15 cellular contexts compared by ENCODE assay signal in the genomic region with DNA sequence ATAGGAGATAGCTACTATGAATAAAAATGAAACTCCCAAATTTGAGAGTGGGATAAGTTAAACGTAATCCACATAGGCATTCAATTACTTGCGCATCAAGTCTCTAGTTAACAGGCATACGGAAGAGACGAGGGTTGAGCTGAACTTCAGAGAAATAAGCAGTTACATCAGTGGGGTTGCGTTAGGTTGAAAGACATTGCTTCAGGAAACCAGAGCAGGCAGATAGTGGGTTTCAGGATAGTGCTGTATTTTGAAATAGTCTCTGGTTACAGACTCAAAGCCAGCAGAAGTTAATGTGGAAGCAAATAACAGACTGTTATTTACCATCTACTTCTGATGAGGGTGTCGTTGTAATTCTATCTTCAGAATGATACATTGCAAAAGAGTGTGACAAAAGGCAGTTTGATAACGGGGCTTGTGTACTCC.
DNase-seq lines count a peak whose midpoint lies in the region; ATAC-seq and TF ChIP-seq lines count a peak whose summit lies in the region.
"Had no signal": no experiment of that assay in that cellular context is flagged by ENCODE, and none has a peak within 500 bp of the region (broad histone marks: within the 10 kb centered on the region; RNA-seq: fewer than 3 reads in every experiment).

No MANE protein-coding gene starts in this region.

- 63 to 75% methylated on average over 7 of the region's 7 CpGs for WGBS in esophagus squamous epithelium, 2 donors

- H3K27me3 ChIP-seq in esophagus squamous epithelium, result no peaks in the 10 kb centered on the region
- H3K27me3 ChIP-seq: BLaER1, esophagus muscularis mucosa had no signal

- peak; percentile 31 for DNase-seq in DMS 273 treated with DMSO at 0.1 percent for 48 hours (lab: John Stamatoyannopoulos, UW)
- DNase-seq in NB4 (ENCODE audit: low read depth), result peak; percentile 86
- DNase-seq in esophagus squamous epithelium (lab: John Stamatoyannopoulos, UW), result no peak
- no peak for DNase-seq in iPS-NIHi7 (ENCODE audit: extremely low spot score)
- DNase-seq in activated CD4-positive, alpha-beta T cell treated with anti-CD3 and anti-CD28 coated beads, Interleukin-2, amount 10 ng/mL, durations not matched to agents 7 days and 5 days, result no peak
- no peak for DNase-seq in COLO829 (ENCODE audit: low spot score)
- DNase-seq: activated CD4-positive, alpha-beta memory T cell treated with anti-CD3 and anti-CD28 coated beads, Interleukin-2, amount 10 ng/mL, durations not matched to agents 7 days and 5 days; amniotic stem cell; DND-41; NCI-H2081 treated with DMSO at 0.1 percent for 48 hours had no signal

- H3K27ac Mint-ChIP-seq in nephron, result peak overlapping the region; percentile 37 to 82 (median 52)
- H3K27ac Mint-ChIP-seq in activated CD4-positive, alpha-beta T cell treated with anti-CD3 and anti-CD28 coated beads, Interleukin-2, amount 10 ng/mL, durations not matched to agents 7 days and 5 days, result no peak overlapping the region
- H3K27ac Mint-ChIP-seq: activated CD4-positive, alpha-beta memory T cell treated with anti-CD3 and anti-CD28 coated beads, Interleukin-2, amount 10 ng/mL, durations not matched to agents 7 days and 5 days; activated T-helper 1 cell treated with anti-CD3 and anti-CD28 coated beads, Interleukin-12 subunit alpha, Interleukin-12 subunit beta, Interleukin-2, Interleukin-4 antibody, amounts not matched to agents 30 ng/mL and 10 ng/mL and 1 ng/mL, durations not matched to agents 14 hours and 24 hours and 36 hours had no signal

- H3K9me3 Mint-ChIP-seq in nephron, result no peaks in the 10 kb centered on the region
- no peaks in the 10 kb centered on the region for H3K9me3 Mint-ChIP-seq in activated CD4-positive, alpha-beta T cell treated with anti-CD3 and anti-CD28 coated beads, Interleukin-2, amount 10 ng/mL, durations not matched to agents 7 days and 5 days
- H3K9me3 Mint-ChIP-seq: activated CD4-positive, alpha-beta memory T cell treated with anti-CD3 and anti-CD28 coated beads, Interleukin-2, amount 10 ng/mL, durations not matched to agents 7 days and 5 days; activated T-helper 1 cell treated with anti-CD3 and anti-CD28 coated beads, Interleukin-12 subunit alpha, Interleukin-12 subunit beta, Interleukin-2, Interleukin-4 antibody, amounts not matched to agents 30 ng/mL and 10 ng/mL and 1 ng/mL, durations not matched to agents 14 hours and 24 hours and 36 hours had no signal

- H3K4me3 ChIP-seq in NB4 (ENCODE audit: low read depth, low read length), result no peak overlapping the region
- H3K4me3 ChIP-seq in esophagus squamous epithelium, result peak overlapping the region in 1 of 4 donors; percentile 19
- H3K4me3 ChIP-seq: BLaER1, esophagus muscularis mucosa had no signal

- ATAC-seq in HG03521 (IDR thresholded peaks at IDR 0.05; ENCODE audit: unreplicated experiment), result no peak

- H3K27me3 Mint-ChIP-seq in nephron (ENCODE audit: low read depth), result no peaks in the 10 kb centered on the region
- H3K27me3 Mint-ChIP-seq in activated CD4-positive, alpha-beta T cell treated with anti-CD3 and anti-CD28 coated beads, Interleukin-2, amount 10 ng/mL, durations not matched to agents 7 days and 5 days, result peaks cover 20% of the 10 kb centered on the region

- H3K4me1 Mint-ChIP-seq in nephron, result peaks cover 63% of the 10 kb centered on the region
- no peaks in the 10 kb centered on the region for H3K4me1 Mint-ChIP-seq in activated CD4-positive, alpha-beta T cell treated with anti-CD3 and anti-CD28 coated beads, Interleukin-2, amount 10 ng/mL, durations not matched to agents 7 days and 5 days
- H3K4me1 Mint-ChIP-seq: activated CD4-positive, alpha-beta memory T cell treated with anti-CD3 and anti-CD28 coated beads, Interleukin-2, amount 10 ng/mL, durations not matched to agents 7 days and 5 days had no signal

- H3K36me3 ChIP-seq in esophagus squamous epithelium, result no peaks in the 10 kb centered on the region
- H3K36me3 ChIP-seq: BLaER1, esophagus muscularis mucosa had no signal

- TF ChIP-seq POLR2A in NB4 (IDR thresholded peaks at IDR 0.05; ENCODE audit: extremely low read depth, insufficient read length) (no peak), esophagus squamous epithelium (IDR thresholded peaks at IDR 0.05) (no peak)

- H3K4me3 Mint-ChIP-seq in nephron, result peak overlapping the region in 1 of 3 experiments; percentile 33
- no peak overlapping the region for H3K4me3 Mint-ChIP-seq in activated CD4-positive, alpha-beta T cell treated with anti-CD3 and anti-CD28 coated beads, Interleukin-2, amount 10 ng/mL, durations not matched to agents 7 days and 5 days
- H3K4me3 Mint-ChIP-seq: activated CD4-positive, alpha-beta memory T cell treated with anti-CD3 and anti-CD28 coated beads, Interleukin-2, amount 10 ng/mL, durations not matched to agents 7 days and 5 days; activated T-helper 1 cell treated with anti-CD3 and anti-CD28 coated beads, Interleukin-12 subunit alpha, Interleukin-12 subunit beta, Interleukin-2, Interleukin-4 antibody, amounts not matched to agents 30 ng/mL and 10 ng/mL and 1 ng/mL, durations not matched to agents 14 hours and 24 hours and 36 hours had no signal

- H3K9me3 ChIP-seq in esophagus squamous epithelium, result no peaks in the 10 kb centered on the region
- H3K9me3 ChIP-seq: BLaER1, esophagus muscularis mucosa had no signal

- POLR2A ChIA-PET in activated CD4-positive, alpha-beta T cell treated with anti-CD3 and anti-CD28 coated beads, Interleukin-2, amount 10 ng/mL, durations not matched to agents 7 days and 5 days (lab: Charles Lee), result no interaction called here

- no peaks in the 10 kb centered on the region for H3K36me3 Mint-ChIP-seq in nephron (ENCODE audit: low read depth)
- no peaks in the 10 kb centered on the region for H3K36me3 Mint-ChIP-seq in activated CD4-positive, alpha-beta T cell treated with anti-CD3 and anti-CD28 coated beads, Interleukin-2, amount 10 ng/mL, durations not matched to agents 7 days and 5 days (ENCODE audit: low read depth)

- CTCF ChIA-PET in activated CD4-positive, alpha-beta T cell treated with anti-CD3 and anti-CD28 coated beads, Interleukin-2, amount 10 ng/mL, durations not matched to agents 7 days and 5 days (lab: Charles Lee), result no interaction called here

- intact Hi-C loops in esophagus squamous epithelium (cut with DNase I), result loop anchor here (10.0 kb wide), 1 partner anchor 175 kb away; no protein-coding TSS in a partner anchor

- TF ChIP-seq CTCF in NB4 (IDR thresholded peaks at IDR 0.05; ENCODE audit: low read depth, low read length), result no peak
- TF ChIP-seq CTCF in esophagus squamous epithelium (IDR thresholded peaks at IDR 0.05), result no peak
- no peak for TF ChIP-seq CTCF in nephron (IDR thresholded peaks at IDR 0.05; ENCODE audit: unreplicated experiment in 3 of 3)

- H3K27ac ChIP-seq in esophagus squamous epithelium, result peak overlapping the region in 3 of 4 donors; percentile 66 to 77 (median 67)
- H3K27ac ChIP-seq: BLaER1 had no signal

- peaks cover 0 to 25% (median 0%) of the 10 kb centered on the region in 3 donors for H3K4me1 ChIP-seq in esophagus squamous epithelium
- H3K4me1 ChIP-seq: BLaER1 had no signal

Comparison
In these comparisons a context has a peak if more than half of its experiments do, and no peak if none do; other contexts are left out.
1. DNase-seq: peak in DMS 273 treated with DMSO at 0.1 percent for 48 hours (single experiment) and NB4 (single experiment); none in esophagus squamous epithelium (single experiment), iPS-NIHi7 (single experiment), activated CD4-positive, alpha-beta T cell treated with anti-CD3 and anti-CD28 coated beads, Interleukin-2, amount 10 ng/mL, durations not matched to agents 7 days and 5 days (single experiment) and COLO829 (single experiment).